8 cellular contexts compared by ENCODE assay signal in the genomic region with DNA sequence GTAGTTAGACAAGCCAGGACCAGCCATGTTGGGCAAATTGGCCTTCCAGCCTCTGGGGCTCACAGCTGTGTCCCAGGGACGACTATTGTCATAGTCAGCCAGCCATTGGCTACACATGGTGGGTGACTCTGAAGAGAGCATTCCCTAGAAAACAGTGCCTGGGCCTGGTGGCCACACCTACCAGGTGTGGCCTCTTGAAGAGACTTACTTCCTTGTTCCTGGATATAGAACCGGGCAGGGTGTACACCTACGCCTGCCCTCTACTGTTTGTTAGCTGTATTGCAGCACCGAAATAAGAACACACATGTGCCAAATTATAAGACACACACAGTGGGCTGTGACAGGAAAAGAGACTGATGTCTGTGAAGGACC.
DNase-seq lines count a peak whose midpoint lies in the region; ATAC-seq and TF ChIP-seq lines count a peak whose summit lies in the region.

No MANE protein-coding gene starts in this region.

- H3K27ac Mint-ChIP-seq in HFFc6: no peak overlapping the region
- H3K27ac Mint-ChIP-seq in MCF 10A (ENCODE audit: low read depth, unreplicated experiment): no peak overlapping the region

- no peaks in the 10 kb centered on the region for H3K4me1 ChIP-seq in OCI-LY1 (ENCODE audit: insufficient read depth, low read length, severe bottlenecking)
- H3K4me1 ChIP-seq in upper lobe of left lung: peaks cover 5 to 25% (median 16%) of the 10 kb centered on the region in 4 donors

- no peaks in the 10 kb centered on the region for H3K9me2 ChIP-seq in OCI-LY1 (ENCODE audit: low read depth, low read length)

- intact Hi-C loops in MCF 10A (cut with micrococcal nuclease): no loop called here

- H3K4me2 ChIP-seq in OCI-LY1 (ENCODE audit: low read length): no peak overlapping the region

- H3K79me2 ChIP-seq in OCI-LY1 (ENCODE audit: insufficient read depth, low read length): no peaks in the 10 kb centered on the region

- ATAC-seq in left lobe of liver: peak; percentile 90
- ATAC-seq in upper lobe of left lung (ENCODE audit: low FRiP score in 2 of 2): peak; percentile 69 to 88
- no peak for ATAC-seq in HG03457 (IDR thresholded peaks at IDR 0.05; ENCODE audit: unreplicated experiment)
- no peak for ATAC-seq in GM21528 (IDR thresholded peaks at IDR 0.05; ENCODE audit: low FRiP score, unreplicated experiment)

- TF ChIP-seq CTCF in HFFc6 (IDR thresholded peaks at IDR 0.05): peak; percentile 87
- TF ChIP-seq CTCF in OCI-LY1 (IDR thresholded peaks at IDR 0.05; ENCODE audit: low read length): peak; percentile 81
- TF ChIP-seq CTCF in MCF 10A (IDR thresholded peaks at IDR 0.05; ENCODE audit: unreplicated experiment): peak; percentile 16
- peak; percentile 50 to 84 (median 66) for TF ChIP-seq CTCF in upper lobe of left lung (IDR thresholded peaks at IDR 0.05)

- CTCF ChIA-PET in MCF 10A (lab: Yijun Ruan, JAX): no interaction called here

- BruUV-seq in MCF 10A (replicated peaks; lab: Mats Ljungman, UMichigan): no TSS peak

- no peaks in the 10 kb centered on the region for H3F3A ChIP-seq in OCI-LY1 (ENCODE audit: insufficient read depth, low read length)

- H3K36me3 Mint-ChIP-seq in HFFc6 (ENCODE audit: low read depth): no peaks in the 10 kb centered on the region
- peaks cover 6% of the 10 kb centered on the region for H3K36me3 Mint-ChIP-seq in MCF 10A (ENCODE audit: insufficient read depth, unreplicated experiment)

- peak; percentile 76 for DNase-seq in DMS153 treated with DMSO at 0.1 percent for 48 hours (lab: John Stamatoyannopoulos, UW; ENCODE audit: unreplicated experiment)
- peak; percentile 51 for DNase-seq in HFFc6
- peak; percentile 77 for DNase-seq in MCF 10A (ENCODE audit: unreplicated experiment)
- DNase-seq in left lobe of liver (ENCODE audit: low spot score): no peak
- peak in 1 of 2 donors; percentile 71 for DNase-seq in upper lobe of left lung

- TF ChIP-seq EP300 in upper lobe of left lung (IDR thresholded peaks at IDR 0.05): no peak

- H3K4me3 Mint-ChIP-seq in HFFc6 (no peak overlapping the region), MCF 10A (ENCODE audit: unreplicated experiment) (no peak overlapping the region)

- H4K20me1 ChIP-seq in OCI-LY1 (ENCODE audit: insufficient read depth, low read length): no peaks in the 10 kb centered on the region

- WGBS in upper lobe of left lung, 2 donors: 14 to 22% methylated on average over 3 to 4 of the region's 4 CpGs

- H3K9me3 ChIP-seq in OCI-LY1 (ENCODE audit: low read length): no peaks in the 10 kb centered on the region
- no peaks in the 10 kb centered on the region for H3K9me3 ChIP-seq in upper lobe of left lung

- no peak overlapping the region for H3K4me3 ChIP-seq in OCI-LY1 (ENCODE audit: low read depth, low read length, poor library complexity, severe bottlenecking)
- H3K4me3 ChIP-seq in upper lobe of left lung: no peak overlapping the region

- H3K27ac ChIP-seq in OCI-LY1 (ENCODE audit: low read depth, low read length, poor library complexity, severe bottlenecking): no peak overlapping the region
- no peak overlapping the region for H3K27ac ChIP-seq in upper lobe of left lung

- H3K9me3 Mint-ChIP-seq in HFFc6 (no peaks in the 10 kb centered on the region), MCF 10A (ENCODE audit: unreplicated experiment) (peaks cover 14% of the 10 kb centered on the region)

- H3K36me3 ChIP-seq in OCI-LY1 (ENCODE audit: insufficient read depth, low read length): no peaks in the 10 kb centered on the region
- no peaks in the 10 kb centered on the region for H3K36me3 ChIP-seq in upper lobe of left lung

- H3K27me3 ChIP-seq in OCI-LY1 (ENCODE audit: insufficient read depth, low read length) (no peaks in the 10 kb centered on the region), upper lobe of left lung (peaks cover 0 to 6% (median 0%) of the 10 kb centered on the region in 4 donors)

- H3K27me3 Mint-ChIP-seq in HFFc6 (ENCODE audit: insufficient read depth): peaks cover 15% of the 10 kb centered on the region
- peaks cover 23% of the 10 kb centered on the region for H3K27me3 Mint-ChIP-seq in MCF 10A (ENCODE audit: insufficient read depth, unreplicated experiment)

- no peak overlapping the region for H2AFZ ChIP-seq in OCI-LY1 (ENCODE audit: low read length)

- no peak for TF ChIP-seq POLR2A in upper lobe of left lung (IDR thresholded peaks at IDR 0.05)

- POLR2A ChIA-PET in MCF 10A (lab: Yijun Ruan, JAX): no interaction called here

- no peak overlapping the region for H3K9ac ChIP-seq in OCI-LY1 (ENCODE audit: low read length)

- peaks cover 21% of the 10 kb centered on the region for H3K4me1 Mint-ChIP-seq in HFFc6 (ENCODE audit: low read depth)
- no peaks in the 10 kb centered on the region for H3K4me1 Mint-ChIP-seq in MCF 10A (ENCODE audit: insufficient read depth, unreplicated experiment)

Comparison
In these comparisons a context has a peak if more than half of its experiments do, and no peak if none do; other contexts are left out.
1. CTCF ChIP-seq: peak in every context shown above with its lines; median percentile 87 in HFFc6; 81 in OCI-LY1; 66 in upper lobe of left lung; 16 in MCF 10A.
2. ATAC-seq: peak in left lobe of liver (single experiment) and upper lobe of left lung (2 of 2); none in HG03457 (single experiment) and GM21528 (single experiment).